Comparison of ENCODE assay signal across 34 cellular contexts in the genomic region with DNA sequence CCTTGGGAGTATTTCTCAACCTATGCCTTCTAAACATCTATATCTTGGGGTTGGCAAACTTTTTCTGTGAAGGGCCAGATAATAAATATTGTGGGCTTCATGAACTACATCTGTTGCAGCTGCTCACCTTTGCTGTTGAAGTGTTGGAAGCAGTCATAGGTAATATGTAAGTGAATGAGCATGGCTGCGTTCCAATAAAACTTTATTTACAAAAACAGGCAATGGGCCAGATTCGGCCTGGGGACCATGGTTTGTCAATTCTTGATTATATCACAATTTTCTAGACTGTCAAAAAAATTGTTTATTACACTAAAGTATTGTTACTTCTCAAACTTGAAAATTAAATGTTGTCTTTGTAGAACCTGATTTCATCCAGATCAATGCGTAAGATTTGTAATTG.
"Had no signal": no experiment of that assay in that cellular context is flagged by ENCODE, and none has a peak within 500 bp of the region (broad histone marks: within the 10 kb centered on the region; RNA-seq: fewer than 3 reads in every experiment).

No MANE protein-coding gene starts in this region.

- H3K27ac ChIP-seq: adrenal gland, body of pancreas, breast epithelium, VCaP had no signal

- H3K9me3 ChIP-seq: adrenal gland, body of pancreas, breast epithelium had no signal

- ATAC-seq: activated CD8-positive, alpha-beta T cell treated with anti-CD3 and anti-CD28 coated beads for 36 hours; activated naive CD4-positive, alpha-beta T cell treated with anti-CD3 and anti-CD28 coated beads, Interleukin-2, amount 50 U/mL, for 72 hours; activated T-cell treated with anti-CD3 and anti-CD28 coated beads, Interleukin-2, amount 50 U/mL, for 4 hours; activated T-cell treated with anti-CD3 and anti-CD28 coated beads, Interleukin-2, amount 50 U/mL, for 72 hours; activated T-helper 17 cell treated with anti-CD3 and anti-CD28 coated beads, Interleukin-2, amount 50 U/mL, for 72 hours; body of pancreas; T-helper 17 cell had no signal

- FAIRE-seq: astrocyte, TTC549 had no signal

- H3K4me1 ChIP-seq: body of pancreas, breast epithelium had no signal

- H3K4me3 ChIP-seq: adrenal gland, body of pancreas, breast epithelium had no signal

- H3K27me3 ChIP-seq: adrenal gland, body of pancreas, brain microvascular endothelial cell, breast epithelium had no signal

- DNase-seq: activated B cell treated with CpG ODN at 0.5 μM for 24 hours; activated CD4-positive, alpha-beta memory T cell treated with anti-CD3 and anti-CD28 coated beads for 36 hours; activated CD4-positive, alpha-beta T cell treated with anti-CD3 and anti-CD28 coated beads for 4 hours; activated CD4-positive, alpha-beta T cell treated with anti-CD3 and anti-CD28 coated beads, Interleukin-2, amount 10 ng/mL, durations not matched to agents 24 days and 14 days; activated CD4-positive, alpha-beta T cell treated with anti-CD3 and anti-CD28 coated beads, Interleukin-2, amount 50 U/mL, for 1 hour; activated CD4-positive, alpha-beta T cell treated with anti-CD3 and anti-CD28 coated beads, Interleukin-2, amount 50 U/mL, for 4 hours; activated CD4-positive, CD25-positive, alpha-beta regulatory T cell treated with anti-CD3 and anti-CD28 coated beads, Interleukin-2, amount 50 U/mL, for 72 hours; activated CD8-positive, alpha-beta memory T cell treated with anti-CD3 and anti-CD28 coated beads, Interleukin-2, amount 50 U/mL, for 4 hours; activated CD8-positive, alpha-beta T cell treated with anti-CD3 and anti-CD28 coated beads for 36 hours; activated effector memory CD4-positive, alpha-beta T cell treated with anti-CD3 and anti-CD28 coated beads, Interleukin-2, amount 50 U/mL, for 16 hours; activated gamma-delta T cell treated with Interleukin-2 at 50 U/mL for 16 hours; activated naive CD4-positive, alpha-beta T cell; activated naive CD4-positive, alpha-beta T cell treated with anti-CD3 and anti-CD28 coated beads for 36 hours; activated naive CD4-positive, alpha-beta T cell treated with anti-CD3 and anti-CD28 coated beads, Interleukin-2, amount 50 U/mL, for 16 hours; activated naive CD8-positive, alpha-beta T cell treated with anti-CD3 and anti-CD28 coated beads for 36 hours; activated T-cell treated with anti-CD3 and anti-CD28 coated beads for 4 hours; activated T-cell treated with anti-CD3 and anti-CD28 coated beads, Interleukin-2, amount 50 U/mL, for 1 hour; activated T-cell treated with anti-CD3 and anti-CD28 coated beads, Interleukin-2, amount 50 U/mL, for 4 hours; activated T-cell treated with anti-CD3 and anti-CD28 coated beads, Interleukin-2, amount 50 U/mL, for 72 hours; adrenal gland; amniotic stem cell; aorta; body of pancreas; brain microvascular endothelial cell; caudate nucleus; cerebellar nuclear complex; T-helper 17 cell; T-helper 9 cell had no signal

- H3K36me3 ChIP-seq: brain microvascular endothelial cell, breast epithelium had no signal
